In the genomic region with DNA sequence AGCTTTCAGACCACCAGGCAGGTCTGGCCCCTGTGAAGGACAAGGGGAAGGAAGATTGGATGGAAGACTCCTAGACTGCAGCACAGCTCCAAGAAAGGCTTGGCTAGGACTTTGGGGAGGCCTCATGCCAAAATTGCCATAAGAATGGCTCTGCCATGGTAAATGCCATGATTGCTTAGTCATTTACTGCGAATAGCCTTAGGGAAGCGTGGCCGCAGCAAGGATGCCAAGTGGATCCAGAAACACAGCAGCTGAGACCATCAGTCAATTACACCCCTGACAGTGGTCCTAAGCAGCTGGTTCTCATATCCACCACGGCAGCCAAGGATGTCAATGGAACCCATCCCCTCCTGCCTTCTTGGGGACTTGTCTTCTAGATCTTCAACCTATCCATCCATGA, we compare ENCODE assay signal across 17 cellular contexts.
"Had no signal": no experiment of that assay in that cellular context is flagged by ENCODE, and none has a peak within 500 bp of the region (broad histone marks: within the 10 kb centered on the region; RNA-seq: fewer than 3 reads in every experiment).

No MANE protein-coding gene starts in this region.

- H3K4me1 Mint-ChIP-seq: natural killer cell, neural crest cell had no signal

- H3K27me3 ChIP-seq: colonic mucosa, heart right ventricle, ovary, suprapubic skin, thyroid gland had no signal

- H3K27ac Mint-ChIP-seq: natural killer cell, type B pancreatic cell had no signal

- H3K9me3 ChIP-seq: colonic mucosa, ovary, suprapubic skin, thyroid gland had no signal

- H3K4me3 Mint-ChIP-seq: natural killer cell, neural crest cell, type B pancreatic cell had no signal

- DNase-seq: colonic mucosa; effector CD4-positive, alpha-beta T cell; heart right ventricle; hypothalamus; kidney glomerular epithelial cell; mesendoderm; natural killer cell; nucleus accumbens; ovary; right cardiac atrium; stimulated activated CD4-positive, alpha-beta T cell treated with anti-CD3 and anti-CD28 coated beads, Interleukin-2, amount 100 ng/mL, for 48 hours; stimulated activated naive CD4-positive, alpha-beta T cell treated with Interleukin-2 at 50 U/mL for 16 hours; thyroid gland had no signal

- H3K36me3 ChIP-seq: colonic mucosa, heart right ventricle, ovary, suprapubic skin, thyroid gland had no signal

- H3K36me3 Mint-ChIP-seq: natural killer cell, type B pancreatic cell had no signal

- H3K27me3 Mint-ChIP-seq: type B pancreatic cell had no signal

- H3K4me3 ChIP-seq: colonic mucosa, heart right ventricle, ovary, smooth muscle cell, suprapubic skin, thyroid gland had no signal

- H3K9me3 Mint-ChIP-seq: natural killer cell, neural crest cell, type B pancreatic cell had no signal

- H3K4me1 ChIP-seq: colonic mucosa, heart right ventricle, suprapubic skin, thyroid gland had no signal

- H3K27ac ChIP-seq: colonic mucosa, heart right ventricle, ovary, suprapubic skin, thyroid gland had no signal

- H3K4me2 ChIP-seq: smooth muscle cell had no signal

- ATAC-seq: heart right ventricle, natural killer cell, right cardiac atrium had no signal
